Comparison of ENCODE assay signal across 28 cellular contexts in the genomic region with DNA sequence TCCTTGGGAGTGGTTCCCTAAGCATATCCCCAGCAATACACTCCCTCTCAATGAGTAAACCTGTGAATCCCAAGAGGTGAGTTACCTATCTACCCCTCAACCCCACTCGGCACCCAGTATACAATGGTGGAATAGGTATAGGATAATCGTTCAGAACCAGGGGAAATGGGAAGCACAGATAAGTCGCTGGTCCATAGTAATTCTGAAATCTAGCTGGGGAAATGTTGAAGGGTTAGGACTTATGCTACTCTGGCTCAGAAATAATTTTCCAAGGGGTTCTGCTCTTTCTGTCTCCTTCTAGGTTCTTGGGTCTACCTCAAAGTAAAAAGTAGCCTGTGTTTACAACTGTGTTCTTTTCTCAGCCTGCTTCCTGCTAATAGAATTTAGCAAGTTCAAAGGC.
"Had no signal": no experiment of that assay in that cellular context is flagged by ENCODE, and none has a peak within 500 bp of the region (broad histone marks: within the 10 kb centered on the region; RNA-seq: fewer than 3 reads in every experiment).

No MANE protein-coding gene starts in this region.

- H3K27ac Mint-ChIP-seq: dendritic cell treated with granulocyte-macrophage colony-stimulating factor and Interleukin-4, amounts not matched to agents 40 ng/mL and 50 ng/mL, for 4 days; effector memory CD8-positive, alpha-beta T cell; endodermal cell had no signal

- H3K36me3 ChIP-seq: colonic mucosa, esophagus muscularis mucosa, esophagus squamous epithelium, gastrocnemius medialis, gastroesophageal sphincter, heart left ventricle, heart right ventricle had no signal

- FAIRE-seq: colon, endometrium, endothelial cell of umbilical vein, frontal cortex had no signal

- H3K4me3 Mint-ChIP-seq: dendritic cell treated with granulocyte-macrophage colony-stimulating factor and Interleukin-4, amounts not matched to agents 40 ng/mL and 50 ng/mL, for 4 days; effector memory CD8-positive, alpha-beta T cell; endodermal cell had no signal

- H3K4me3 ChIP-seq: colonic mucosa, coronary artery, dorsolateral prefrontal cortex, esophagus muscularis mucosa, esophagus squamous epithelium, gastrocnemius medialis, gastroesophageal sphincter, heart left ventricle, heart right ventricle had no signal

- H3K27ac ChIP-seq: colonic mucosa, coronary artery, dorsolateral prefrontal cortex, epithelial cell of prostate, esophagus muscularis mucosa, esophagus squamous epithelium, foreskin keratinocyte, gastrocnemius medialis, gastroesophageal sphincter, heart left ventricle, heart right ventricle had no signal

- H3K27me3 ChIP-seq: colonic mucosa, dorsolateral prefrontal cortex, esophagus muscularis mucosa, gastrocnemius medialis, gastroesophageal sphincter, heart left ventricle, heart right ventricle had no signal

- H3K9me3 Mint-ChIP-seq: effector memory CD8-positive, alpha-beta T cell had no signal

- DNase-seq: colonic mucosa; cortex of kidney; dermis blood vessel endothelial cell; dorsolateral prefrontal cortex; effector CD4-positive, alpha-beta T cell; effector CD8-positive, alpha-beta T cell; effector memory CD4-positive, alpha-beta T cell; effector memory CD8-positive, alpha-beta T cell; endodermal cell; erythroblast; esophagus squamous epithelium; foreskin fibroblast; foreskin keratinocyte; foreskin melanocyte; gastrocnemius medialis; glutamatergic neuron; heart left ventricle; heart right ventricle had no signal

- H3K4me1 Mint-ChIP-seq: endodermal cell had no signal

- H3K4me1 ChIP-seq: colonic mucosa, esophagus muscularis mucosa, esophagus squamous epithelium, foreskin keratinocyte, gastrocnemius medialis, gastroesophageal sphincter, heart left ventricle, heart right ventricle had no signal

- ATAC-seq: effector memory CD8-positive, alpha-beta T cell; esophagus mucosa; foreskin keratinocyte; gastrocnemius medialis; gastroesophageal sphincter; heart left ventricle; heart right ventricle had no signal

- H3K9me3 ChIP-seq: colonic mucosa, gastrocnemius medialis had no signal
